In genomic region chr2:105327690-105328089, GRCh38 we compare ENCODE assay signal across 11 cellular contexts. TPM values are rescaled to one million over a fixed set of nuclear protein-coding genes. Genes with fewer than 3 reads are reported as not detected.
DNase-seq lines count a peak whose midpoint lies in the region; ATAC-seq lines count a peak whose summit lies in the region.
"Had no signal": no experiment of that assay in that cellular context is flagged by ENCODE, and none has a peak within 500 bp of the region (broad histone marks: within the 10 kb centered on the region; RNA-seq: fewer than 3 reads in every experiment).

No MANE protein-coding gene starts in this region.

- H3K9me3 ChIP-seq in T-helper 17 cell (ENCODE audit: control insufficient read depth, low read length, poor library complexity, severe bottlenecking) = no peaks in the 10 kb centered on the region
- H3K9me3 ChIP-seq in effector memory CD4-positive, alpha-beta T cell (ENCODE audit: control insufficient read depth, low read length) = no peaks in the 10 kb centered on the region

- CTCF ChIA-PET in activated CD8-positive, alpha-beta memory T cell treated with anti-CD3 and anti-CD28 coated beads, Interleukin-2, amount 10 ng/mL, durations not matched to agents 7 days and 5 days (lab: Charles Lee) = interaction anchor here (1.3 kb wide), 1 partner anchor 40 kb away, joined by 3 read pairs; no protein-coding TSS in a partner anchor

- H3K27me3 Mint-ChIP-seq in activated CD8-positive, alpha-beta memory T cell treated with anti-CD3 and anti-CD28 coated beads, Interleukin-2, amount 10 ng/mL, durations not matched to agents 7 days and 5 days = no peaks in the 10 kb centered on the region
- no peaks in the 10 kb centered on the region for H3K27me3 Mint-ChIP-seq in T-helper 17 cell
- peaks cover 0 to 18% (median 14%) of the 10 kb centered on the region in 3 donors for H3K27me3 Mint-ChIP-seq in immature natural killer cell (ENCODE audit: low read depth in 3 of 3)
- H3K27me3 Mint-ChIP-seq in stimulated activated memory B cell treated with anti-CD40 and anti-IgM and Interleukin-4, amounts not matched to agents 10 μg/mL and 1 μg/mL and 100 μg/mL, for 72 hours = no peaks in the 10 kb centered on the region

- H3K4me1 Mint-ChIP-seq in activated CD8-positive, alpha-beta memory T cell treated with anti-CD3 and anti-CD28 coated beads, Interleukin-2, amount 10 ng/mL, durations not matched to agents 7 days and 5 days = peaks cover 46% of the 10 kb centered on the region
- H3K4me1 Mint-ChIP-seq in T-helper 17 cell = peaks cover 32% of the 10 kb centered on the region
- peaks cover 41 to 54% of the 10 kb centered on the region in 2 donors for H3K4me1 Mint-ChIP-seq in immature natural killer cell
- H3K4me1 Mint-ChIP-seq in stimulated activated memory B cell treated with anti-CD40 and anti-IgM and Interleukin-4, amounts not matched to agents 10 μg/mL and 1 μg/mL and 100 μg/mL, for 72 hours = peaks cover 62% of the 10 kb centered on the region

- H3K27ac Mint-ChIP-seq in activated CD8-positive, alpha-beta memory T cell treated with anti-CD3 and anti-CD28 coated beads, Interleukin-2, amount 10 ng/mL, durations not matched to agents 7 days and 5 days = no peak overlapping the region
- H3K27ac Mint-ChIP-seq in T-helper 17 cell = peak overlapping the region; percentile 95
- H3K27ac Mint-ChIP-seq in immature natural killer cell = peak overlapping the region; percentile 84 to 99 (median 91)
- peak overlapping the region; percentile 78 for H3K27ac Mint-ChIP-seq in stimulated activated memory B cell treated with anti-CD40 and anti-IgM and Interleukin-4, amounts not matched to agents 10 μg/mL and 1 μg/mL and 100 μg/mL, for 72 hours

- no peak overlapping the region for H3K4me3 ChIP-seq in effector memory CD4-positive, alpha-beta T cell (ENCODE audit: insufficient read depth, low read depth, low read length, poor library complexity, severe bottlenecking)

- peaks cover 11% of the 10 kb centered on the region for H3K36me3 Mint-ChIP-seq in activated CD8-positive, alpha-beta memory T cell treated with anti-CD3 and anti-CD28 coated beads, Interleukin-2, amount 10 ng/mL, durations not matched to agents 7 days and 5 days
- H3K36me3 Mint-ChIP-seq in T-helper 17 cell (ENCODE audit: low read depth) (no peaks in the 10 kb centered on the region), immature natural killer cell (no peaks in the 10 kb centered on the region)
- H3K36me3 Mint-ChIP-seq in stimulated activated memory B cell treated with anti-CD40 and anti-IgM and Interleukin-4, amounts not matched to agents 10 μg/mL and 1 μg/mL and 100 μg/mL, for 72 hours = peaks cover 13% of the 10 kb centered on the region

- no peaks in the 10 kb centered on the region for H3K36me3 ChIP-seq in effector memory CD4-positive, alpha-beta T cell (ENCODE audit: control insufficient read depth, insufficient read depth, low read length)

- no peak for DNase-seq in activated CD8-positive, alpha-beta memory T cell treated with anti-CD3 and anti-CD28 coated beads, Interleukin-2, amount 10 ng/mL, durations not matched to agents 7 days and 5 days
- no peak for DNase-seq in activated CD8-positive, alpha-beta memory T cell treated with anti-CD3 and anti-CD28 coated beads, Interleukin-2, amount 50 U/mL, for 48 hours
- DNase-seq in T-helper 17 cell (no peak), immature natural killer cell (no peak), CD1c-positive myeloid dendritic cell (ENCODE audit: extremely low spot score) (no peak)
- DNase-seq in effector memory CD4-positive, alpha-beta T cell = no peak
- DNase-seq: activated CD4-positive, alpha-beta T cell treated with anti-CD3 and anti-CD28 coated beads, Interleukin-2, amount 50 U/mL, for 4 hours; left ventricle myocardium superior; stimulated activated CD8-positive, alpha-beta memory T cell treated with anti-CD3 and anti-CD28 coated beads, Interleukin-4, amount 100 ng/mL, for 48 hours had no signal

- no peaks in the 10 kb centered on the region for H3K9me3 Mint-ChIP-seq in activated CD8-positive, alpha-beta memory T cell treated with anti-CD3 and anti-CD28 coated beads, Interleukin-2, amount 10 ng/mL, durations not matched to agents 7 days and 5 days (ENCODE audit: low read depth)
- H3K9me3 Mint-ChIP-seq in immature natural killer cell = no peaks in the 10 kb centered on the region
- no peaks in the 10 kb centered on the region for H3K9me3 Mint-ChIP-seq in stimulated activated memory B cell treated with anti-CD40 and anti-IgM and Interleukin-4, amounts not matched to agents 10 μg/mL and 1 μg/mL and 100 μg/mL, for 72 hours

- no peak overlapping the region for H3K27ac ChIP-seq in effector memory CD4-positive, alpha-beta T cell (ENCODE audit: insufficient read depth, low read length, poor library complexity, severe bottlenecking)

- peaks cover 12% of the 10 kb centered on the region for H3K4me1 ChIP-seq in effector memory CD4-positive, alpha-beta T cell (ENCODE audit: control insufficient read depth, insufficient read depth, low read length, poor library complexity, severe bottlenecking)

- H3K27me3 ChIP-seq in effector memory CD4-positive, alpha-beta T cell (replicated peaks; ENCODE audit: control insufficient read depth, insufficient read depth, low read length, poor library complexity, severe bottlenecking) = no peaks in the 10 kb centered on the region

- peak overlapping the region; percentile 83 for H3K4me3 Mint-ChIP-seq in activated CD8-positive, alpha-beta memory T cell treated with anti-CD3 and anti-CD28 coated beads, Interleukin-2, amount 10 ng/mL, durations not matched to agents 7 days and 5 days
- H3K4me3 Mint-ChIP-seq in T-helper 17 cell (peak overlapping the region; percentile 93), immature natural killer cell (peak overlapping the region; percentile 81 to 95 (median 89))
- peak overlapping the region; percentile 79 for H3K4me3 Mint-ChIP-seq in stimulated activated memory B cell treated with anti-CD40 and anti-IgM and Interleukin-4, amounts not matched to agents 10 μg/mL and 1 μg/mL and 100 μg/mL, for 72 hours

- ATAC-seq in activated CD8-positive, alpha-beta memory T cell treated with anti-CD3 and anti-CD28 coated beads, Interleukin-2, amount 10 ng/mL, durations not matched to agents 7 days and 5 days = no peak
- ATAC-seq in T-helper 17 cell (no peak), GM21576 (IDR thresholded peaks at IDR 0.05; ENCODE audit: unreplicated experiment) (no peak)
- no peak for ATAC-seq in stimulated activated memory B cell treated with anti-CD40 and anti-IgM and Interleukin-4, amounts not matched to agents 10 μg/mL and 1 μg/mL and 100 μg/mL, for 72 hours

RNA-seq across cellular contexts. Expression of gene TGFBRAP1, which starts 1.8 kb away (rescaled TPM):
- 10 to 100 TPM; 19.4 to 22.2 TPM for total RNA-seq in activated CD8-positive, alpha-beta memory T cell treated with anti-CD3 and anti-CD28 coated beads, Interleukin-2, amount 10 ng/mL, durations not matched to agents 7 days and 5 days
- total RNA-seq in T-helper 17 cell = 10 to 100 TPM; 18.5 to 19.1 TPM
- polyA plus RNA-seq in immature natural killer cell = 10 to 100 TPM; 10.7 to 29.8 (median 15.7) TPM

RNA-seq across cellular contexts. Expression of gene C2orf49, which starts 9.7 kb away (rescaled TPM):
- 10 to 100 TPM; 20.5 to 23.1 TPM for total RNA-seq in activated CD8-positive, alpha-beta memory T cell treated with anti-CD3 and anti-CD28 coated beads, Interleukin-2, amount 10 ng/mL, durations not matched to agents 7 days and 5 days
- total RNA-seq in T-helper 17 cell = 10 to 100 TPM; 18.1 to 21.5 TPM
- polyA plus RNA-seq in immature natural killer cell = 10 to 100 TPM in 2 of 3 donors, 1 to 10 TPM in 1; 4.6 to 12.2 (median 11.1) TPM
